Comparison of ENCODE assay signal across 10 cellular contexts in the genomic region with DNA sequence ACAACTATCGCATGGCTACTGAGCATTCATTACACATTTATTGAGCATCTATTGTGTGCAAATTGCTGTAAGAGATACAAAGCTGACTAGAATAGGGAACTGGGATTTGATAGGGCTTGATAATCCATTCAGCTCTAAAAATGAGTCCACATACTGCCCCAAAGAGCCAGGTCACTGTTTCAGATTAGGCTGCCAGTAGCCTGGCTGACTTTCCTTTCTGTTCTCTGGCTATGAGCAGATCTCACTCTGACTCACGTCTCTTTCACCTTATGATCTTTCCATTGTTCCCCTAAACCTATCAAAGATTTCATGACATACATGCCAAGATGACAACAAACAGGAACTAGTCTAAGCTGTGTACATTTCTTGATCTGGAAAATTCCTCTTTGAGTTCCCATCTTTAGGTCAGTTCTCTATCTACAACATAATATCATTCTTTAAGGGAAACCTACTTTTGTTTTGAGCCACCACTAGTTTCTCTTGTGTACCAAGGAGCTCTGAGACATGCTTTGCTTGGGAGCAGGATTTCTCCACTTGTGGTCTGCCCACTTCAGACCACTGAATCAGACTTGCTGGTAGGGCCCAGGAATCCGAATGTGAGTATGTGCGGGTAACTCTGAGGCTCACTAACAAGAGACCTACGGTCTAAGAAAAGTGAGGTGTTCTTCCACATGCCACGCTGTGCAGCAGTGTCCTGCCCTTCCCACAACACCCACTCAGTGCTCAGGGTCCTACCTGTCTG. TPM values are rescaled to one million over a fixed set of nuclear protein-coding genes. Genes with fewer than 3 reads are reported as not detected.
DNase-seq lines count a peak whose midpoint lies in the region; ATAC-seq lines count a peak whose summit lies in the region.
"Had no signal": no experiment of that assay in that cellular context is flagged by ENCODE, and none has a peak within 500 bp of the region (broad histone marks: within the 10 kb centered on the region; RNA-seq: fewer than 3 reads in every experiment).

No MANE protein-coding gene starts in this region.

- H3K27ac Mint-ChIP-seq in activated naive CD4-positive, alpha-beta T cell treated with anti-CD3 and anti-CD28 coated beads, Interleukin-2, amount 50 U/mL, for 24 hours, result peak overlapping the region; percentile 10
- H3K27ac Mint-ChIP-seq in stimulated activated naive CD8-positive, alpha-beta T cell treated with anti-CD3 and anti-CD28 coated beads, Interleukin-15, Interleukin-2, amounts not matched to agents 100 ng/mL and 50 ng/mL, for 24 hours, result peak overlapping the region; percentile 80

- peak; percentile 50 for ATAC-seq in HG03354 (IDR thresholded peaks at IDR 0.05; ENCODE audit: poor library complexity, severe bottlenecking, unreplicated experiment)

- no peak for DNase-seq in activated naive CD4-positive, alpha-beta T cell treated with anti-CD3 and anti-CD28 coated beads, Interleukin-2, amount 50 U/mL, for 16 hours
- DNase-seq in astrocyte of the hippocampus (ENCODE audit: low read depth, low spot score) (peak; percentile 16), NCI-H2029 (lab: John Stamatoyannopoulos, UW) (no peak), HuH-7 (ENCODE audit: low spot score) (no peak), mucosa of gallbladder (ENCODE audit: low spot score) (no peak)
- DNase-seq: BE2C had no signal

- peaks cover 21% of the 10 kb centered on the region for H3K36me3 Mint-ChIP-seq in activated naive CD4-positive, alpha-beta T cell treated with anti-CD3 and anti-CD28 coated beads, Interleukin-2, amount 50 U/mL, for 24 hours
- H3K36me3 Mint-ChIP-seq in stimulated activated naive CD8-positive, alpha-beta T cell treated with anti-CD3 and anti-CD28 coated beads, Interleukin-15, Interleukin-2, amounts not matched to agents 100 ng/mL and 50 ng/mL, for 24 hours (ENCODE audit: low read depth), result peaks cover 72% of the 10 kb centered on the region

- no peak overlapping the region for H3K4me3 Mint-ChIP-seq in activated naive CD4-positive, alpha-beta T cell treated with anti-CD3 and anti-CD28 coated beads, Interleukin-2, amount 50 U/mL, for 24 hours
- peak overlapping the region; percentile 3 for H3K4me3 Mint-ChIP-seq in stimulated activated naive CD8-positive, alpha-beta T cell treated with anti-CD3 and anti-CD28 coated beads, Interleukin-15, Interleukin-2, amounts not matched to agents 100 ng/mL and 50 ng/mL, for 24 hours

- H3K4me1 Mint-ChIP-seq in activated naive CD4-positive, alpha-beta T cell treated with anti-CD3 and anti-CD28 coated beads, Interleukin-2, amount 50 U/mL, for 24 hours, result peaks cover 56% of the 10 kb centered on the region
- peaks cover 76% of the 10 kb centered on the region for H3K4me1 Mint-ChIP-seq in stimulated activated naive CD8-positive, alpha-beta T cell treated with anti-CD3 and anti-CD28 coated beads, Interleukin-15, Interleukin-2, amounts not matched to agents 100 ng/mL and 50 ng/mL, for 24 hours (ENCODE audit: low read depth)

- no peaks in the 10 kb centered on the region for H3K9me3 Mint-ChIP-seq in activated naive CD4-positive, alpha-beta T cell treated with anti-CD3 and anti-CD28 coated beads, Interleukin-2, amount 50 U/mL, for 24 hours
- H3K9me3 Mint-ChIP-seq in stimulated activated naive CD8-positive, alpha-beta T cell treated with anti-CD3 and anti-CD28 coated beads, Interleukin-15, Interleukin-2, amounts not matched to agents 100 ng/mL and 50 ng/mL, for 24 hours, result no peaks in the 10 kb centered on the region

- no peaks in the 10 kb centered on the region for H3K27me3 Mint-ChIP-seq in activated naive CD4-positive, alpha-beta T cell treated with anti-CD3 and anti-CD28 coated beads, Interleukin-2, amount 50 U/mL, for 24 hours
- H3K27me3 Mint-ChIP-seq in stimulated activated naive CD8-positive, alpha-beta T cell treated with anti-CD3 and anti-CD28 coated beads, Interleukin-15, Interleukin-2, amounts not matched to agents 100 ng/mL and 50 ng/mL, for 24 hours, result no peaks in the 10 kb centered on the region

RNA-seq across cellular contexts. Expression of gene ICAM2, which starts 40.9 kb away (rescaled TPM):
- total RNA-seq in mucosa of gallbladder, result 14.8 TPM
- total RNA-seq: smooth muscle cell had no signal
